Comparison of ENCODE assay signal across 1 cellular context in genomic region chr10:125148576-125148975, GRCh38.
TF ChIP-seq lines count a peak whose summit lies in the region.

No MANE protein-coding gene starts in this region.

TF ChIP-seq in endothelial cell of umbilical vein, 7 proteins besides CTCF, POLR2A, EP300 and RAD21:
- no peak for TF ChIP-seq GATA2 (IDR thresholded peaks at IDR 0.05; ENCODE audit: insufficient read depth, insufficient read length, low read depth, low read length)
- no peak for TF ChIP-seq JUN (IDR thresholded peaks at IDR 0.05; ENCODE audit: borderline replicate concordance, insufficient read depth, insufficient read length, low read depth)
- TF ChIP-seq MAX (IDR thresholded peaks at IDR 0.05; ENCODE audit: insufficient read depth, insufficient read length), result no peak
- TF ChIP-seq POLR2AphosphoS5 (IDR thresholded peaks at IDR 0.05; ENCODE audit: insufficient read depth, low read depth, low read length), result no peak
- TF ChIP-seq MYC (IDR thresholded peaks at IDR 0.05; ENCODE audit: low read depth, low read length), result no peak
- TF ChIP-seq EZH2 (IDR thresholded peaks at IDR 0.05; ENCODE audit: borderline replicate concordance, low read depth, low read length, severe bottlenecking), result no peak
- TF ChIP-seq FOS (IDR thresholded peaks at IDR 0.05; ENCODE audit: borderline replicate concordance, insufficient read depth, low read length), result no peak
TF ChIP-seq in endothelial cell of umbilical vein: peak in this region for 0.
